Comparison of ENCODE assay signal across 7 cellular contexts in the genomic region with DNA sequence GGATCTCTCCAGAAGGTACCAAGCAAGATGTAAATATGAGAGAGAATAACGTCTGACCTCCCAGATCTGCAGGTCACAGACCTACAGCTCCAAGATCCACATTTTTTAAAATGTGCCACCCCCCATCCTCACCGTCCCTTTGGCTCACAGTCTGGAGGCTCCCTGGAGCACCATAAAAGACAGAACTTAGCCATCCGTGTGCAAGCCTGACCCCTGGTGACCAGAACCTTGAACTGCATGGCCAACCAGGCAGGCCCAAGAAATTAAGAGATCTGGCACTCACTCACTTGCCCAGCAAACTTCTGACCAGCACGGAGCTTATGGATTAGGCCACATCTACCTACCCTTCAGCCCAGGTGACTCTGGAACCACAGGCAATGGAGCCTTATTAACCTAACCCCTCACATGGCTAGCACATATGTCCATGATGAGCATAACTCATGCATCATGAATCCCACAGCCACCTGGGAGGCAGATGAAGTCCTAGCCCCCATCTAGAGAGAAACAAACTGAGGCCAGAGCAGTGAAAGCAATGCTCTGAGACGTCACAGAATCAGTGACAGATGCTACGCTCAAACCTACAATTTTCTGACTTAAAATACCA.
DNase-seq lines count a peak whose midpoint lies in the region; ATAC-seq and TF ChIP-seq lines count a peak whose summit lies in the region.

No MANE protein-coding gene starts in this region.

- H3K27ac ChIP-seq in WERI-Rb-1 = no peak overlapping the region

- ATAC-seq in HG03565 (IDR thresholded peaks at IDR 0.05; ENCODE audit: unreplicated experiment) = no peak

- H3K9me3 ChIP-seq in WERI-Rb-1 (ENCODE audit: severe bottlenecking) = no peaks in the 10 kb centered on the region

- H3K36me3 ChIP-seq in WERI-Rb-1 (no peaks in the 10 kb centered on the region), kidney epithelial cell (ENCODE audit: control insufficient read depth, insufficient read depth, low read length) (no peaks in the 10 kb centered on the region)

- TF ChIP-seq CTCF in GM12864 (IDR thresholded peaks at IDR 0.05; ENCODE audit: low read depth, low read length, missing control alignments) = peak; percentile 97
- peak; percentile 93 for TF ChIP-seq CTCF in WERI-Rb-1 (IDR thresholded peaks at IDR 0.05; ENCODE audit: low read depth, low read length)
- TF ChIP-seq CTCF in cardiac fibroblast (IDR thresholded peaks at IDR 0.05; ENCODE audit: low read depth, low read length) = peak; percentile 96
- TF ChIP-seq CTCF in kidney epithelial cell (IDR thresholded peaks at IDR 0.05; ENCODE audit: insufficient read depth, low read length, poor library complexity, severe bottlenecking) = peak; percentile 91

- H3K27me3 ChIP-seq in WERI-Rb-1 (ENCODE audit: insufficient read depth, low read depth, severe bottlenecking) (no peaks in the 10 kb centered on the region), kidney epithelial cell (ENCODE audit: control insufficient read depth, insufficient read depth, low read length) (peaks cover under 1% of the 10 kb centered on the region)

- DNase-seq in GM12864 (ENCODE audit: low read depth) = no peak
- peak; percentile 57 for DNase-seq in NCI-H1105 (lab: John Stamatoyannopoulos, UW)
- peak; percentile 67 for DNase-seq in WERI-Rb-1
- DNase-seq in cardiac fibroblast (ENCODE audit: low read depth in 2 of 2) = peak; percentile 82 to 84
- DNase-seq in kidney epithelial cell (ENCODE audit: low read depth) = no peak
- peak; percentile 78 for DNase-seq in stimulated activated CD4-positive, alpha-beta T cell treated with anti-CD3 and anti-CD28 coated beads, Interleukin-4, amount 100 ng/mL, for 24 hours

- H3K4me3 ChIP-seq in GM12864 (ENCODE audit: low read depth, low read length) (no peak overlapping the region), WERI-Rb-1 (ENCODE audit: low read depth, low read length) (no peak overlapping the region), cardiac fibroblast (replicated peaks in 1 of 2; ENCODE audit: low read depth in 2 of 2, low read length in 2 of 2) (no peak overlapping the region), kidney epithelial cell (ENCODE audit: low read depth, low read length) (no peak overlapping the region)

Comparison
In these comparisons a context has a peak if more than half of its experiments do, and no peak if none do; other contexts are left out.
1. DNase-seq: peak in NCI-H1105 (single experiment), WERI-Rb-1 (single experiment), cardiac fibroblast (2 of 2) and stimulated activated CD4-positive, alpha-beta T cell treated with anti-CD3 and anti-CD28 coated beads, Interleukin-4, amount 100 ng/mL, for 24 hours (single experiment); none in GM12864 (single experiment) and kidney epithelial cell (single experiment).
2. Peak in every context shown above with its lines, with median percentiles within 50 percentile points of each other: CTCF ChIP-seq.